In the genomic region with DNA sequence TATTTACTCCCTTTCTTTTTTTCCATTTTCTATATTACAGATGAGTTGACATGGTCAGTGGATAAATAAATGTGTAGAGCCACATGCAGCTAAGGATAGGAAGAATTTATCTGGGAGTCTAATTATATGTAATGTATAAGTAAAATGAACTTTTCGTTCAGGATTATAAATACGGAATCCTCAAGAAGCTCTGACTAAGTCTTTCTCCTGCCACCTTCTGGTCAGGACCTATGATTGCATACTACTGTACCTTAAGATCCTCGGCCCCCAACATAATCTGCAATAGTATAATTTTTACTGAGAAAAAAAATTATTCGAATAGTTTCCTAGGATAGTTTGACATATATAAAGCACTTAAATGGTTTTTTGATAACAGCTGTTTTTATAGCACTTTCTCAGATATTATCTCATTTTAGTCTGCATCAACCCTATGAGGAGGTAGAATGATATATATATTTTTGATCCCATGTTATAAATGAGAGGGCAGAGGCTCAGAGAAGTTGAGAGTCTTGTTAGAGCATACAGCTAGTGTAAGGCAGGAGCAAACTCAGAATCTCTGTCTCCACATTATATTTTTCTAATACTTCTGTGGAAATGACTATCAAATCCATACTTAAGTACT, we compare ENCODE assay signal across 8 cellular contexts. TPM values are rescaled to one million over a fixed set of nuclear protein-coding genes. Genes with fewer than 3 reads are reported as not detected.
DNase-seq lines count a peak whose midpoint lies in the region; ATAC-seq, FAIRE-seq and TF ChIP-seq lines count a peak whose summit lies in the region.

No MANE protein-coding gene starts in this region.

- no peak for TF ChIP-seq POLR2A in body of pancreas (IDR thresholded peaks at IDR 0.05)
- TF ChIP-seq POLR2A in transverse colon (IDR thresholded peaks at IDR 0.05): no peak

- H3K27me3 ChIP-seq in body of pancreas (no peaks in the 10 kb centered on the region), transverse colon (no peaks in the 10 kb centered on the region)

- peak; percentile 50 for TF ChIP-seq CTCF in GM12864 (IDR thresholded peaks at IDR 0.05; ENCODE audit: low read depth, low read length, missing control alignments)
- peak; percentile 23 to 64 (median 58) for TF ChIP-seq CTCF in body of pancreas (IDR thresholded peaks at IDR 0.05)
- TF ChIP-seq CTCF in transverse colon (IDR thresholded peaks at IDR 0.05): peak; percentile 56 to 74 (median 69)

- peak; percentile 76 for ATAC-seq in HG02623 (IDR thresholded peaks at IDR 0.05; ENCODE audit: unreplicated experiment)
- ATAC-seq in body of pancreas: peak; percentile 77

- H3K36me3 ChIP-seq in body of pancreas (replicated peaks in 1 of 2; ENCODE audit: insufficient read depth in 1 of 2, low read depth in 2 of 2): no peaks in the 10 kb centered on the region
- H3K36me3 ChIP-seq in transverse colon: no peaks in the 10 kb centered on the region

- WGBS in body of pancreas, 2 donors: 4 to 5% methylated on average over 4 of the region's 4 CpGs
- WGBS in transverse colon (ENCODE audit: low coverage in 1 of 2), 2 donors: 5 to 9% methylated on average over 4 of the region's 4 CpGs

- no peaks in the 10 kb centered on the region for H3K4me1 ChIP-seq in body of pancreas
- no peaks in the 10 kb centered on the region for H3K4me1 ChIP-seq in transverse colon

- intact Hi-C loops in body of pancreas (cut with DNase I): no loop called here
- intact Hi-C loops in transverse colon (cut with DNase I; ENCODE audit: low total_unique reads): loop anchor here (10.0 kb wide), 1 partner anchor 345 kb away; the partner anchor contains the start of genes DDIAS and PRCP

- peak; percentile 79 for FAIRE-seq in islet of Langerhans (lab: Jason Lieb, UNC)

- H3K4me3 ChIP-seq in GM12864 (ENCODE audit: low read depth, low read length): no peak overlapping the region
- no peak overlapping the region for H3K4me3 ChIP-seq in body of pancreas
- H3K4me3 ChIP-seq in transverse colon: no peak overlapping the region

- H3K9me3 ChIP-seq in body of pancreas (no peaks in the 10 kb centered on the region), transverse colon (no peaks in the 10 kb centered on the region)

- in situ Hi-C loops in transverse colon (cut with MboI; ENCODE audit: low pct_ligation_motif_present in 1 of 4, low pct_unique_long_range_greater_than_20kb in 1 of 4, low sequenced_read_pairs in 3 of 4): loop anchor here (5.0 to 25.0 kb wide), 3 partner anchors 345 to 538 kb away; partner anchors contain the start of genes DDIAS (in 3 of the 4) and PRCP (in 3 of the 4)

- DNase-seq in Ammon's horn (ENCODE audit: low spot score) (peak; percentile 70), GM12864 (ENCODE audit: low read depth) (peak; percentile 19), NCI-H2196 treated with DMSO at 0.1 percent for 48 hours (lab: John Stamatoyannopoulos, UW; ENCODE audit: unreplicated experiment) (peak; percentile 12), body of pancreas (peak in 1 of 4 donors; percentile 24), transverse colon (no peak), ecto neural progenitor cell (ENCODE audit: low spot score) (no peak)

- no peak overlapping the region for H3K27ac ChIP-seq in body of pancreas
- H3K27ac ChIP-seq in transverse colon: no peak overlapping the region

- TF ChIP-seq EP300 in transverse colon (IDR thresholded peaks at IDR 0.05; ENCODE audit: low read depth): no peak

RNA-seq across cellular contexts. Expression of gene CCDC90B, which starts 36.1 kb away (rescaled TPM):
- total RNA-seq in body of pancreas (10 to 100 TPM in 1 of 2 donors, 1 to 10 TPM in 1; 7.3 to 43.6 TPM), transverse colon (10 to 100 TPM in 3 of 4 donors, 1 to 10 TPM in 1; 3.4 to 40.6 (median 21.6) TPM)

RNA-seq across cellular contexts. Expression of gene ANKRD42, which starts 56.6 kb away (rescaled TPM):
- total RNA-seq in body of pancreas (1 to 10 TPM; 8.3 to 9.6 TPM), transverse colon (10 to 100 TPM in 1 of 4 donors, 1 to 10 TPM in 3; 5.6 to 11.5 (median 8.9) TPM)

Comparison
In these comparisons a context has a peak if more than half of its experiments do, and no peak if none do; other contexts are left out.
1. DNase-seq: peak in Ammon's horn (single experiment), GM12864 (single experiment) and NCI-H2196 treated with DMSO at 0.1 percent for 48 hours (single experiment); none in transverse colon (single experiment) and ecto neural progenitor cell (single experiment).
2. Peak in every context shown above with its lines, with median percentiles within 50 percentile points of each other: CTCF ChIP-seq.